10 cellular contexts compared by ENCODE assay signal in the genomic region with DNA sequence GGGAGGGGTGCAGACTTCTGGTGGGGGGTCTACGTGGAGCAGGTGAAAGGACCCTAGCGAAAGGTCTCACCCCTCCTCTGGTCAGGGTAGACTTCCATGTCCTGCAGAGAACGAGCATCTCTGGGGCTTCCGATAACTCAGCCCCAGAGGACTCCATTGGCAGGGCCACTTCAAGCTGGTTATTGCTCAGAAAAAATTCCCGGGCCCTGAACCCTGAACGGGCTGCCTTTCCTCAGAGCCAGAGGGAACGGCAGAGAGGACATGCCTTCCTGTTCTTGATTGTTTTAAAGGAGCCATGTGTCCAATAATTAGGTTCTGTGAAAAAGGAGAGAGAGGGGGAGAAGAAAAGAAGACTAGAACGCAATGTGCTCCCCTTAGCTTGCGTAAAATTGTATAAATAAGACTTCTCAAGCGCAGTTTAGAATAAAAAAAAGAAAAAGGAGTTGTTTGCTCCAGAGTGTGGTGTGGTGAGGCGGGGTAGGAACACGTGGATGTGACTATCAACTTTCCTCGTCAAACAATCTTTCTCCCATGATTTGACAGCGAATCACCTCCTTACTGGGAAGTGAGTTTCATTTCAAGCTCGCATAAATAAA.
A peak's percentile ranks its signal among the peaks of the same experiment; 100 is the strongest.
DNase-seq lines count a peak whose midpoint lies in the region; TF ChIP-seq lines count a peak whose summit lies in the region.
"Had no signal": no experiment of that assay in that cellular context is flagged by ENCODE, and none has a peak within 500 bp of the region (broad histone marks: within the 10 kb centered on the region; RNA-seq: fewer than 3 reads in every experiment).

No MANE protein-coding gene starts in this region.

- H3K27me3 ChIP-seq in OCI-LY3 (ENCODE audit: low read depth, low read length) (peaks cover 6% of the 10 kb centered on the region; the same call in 1 of the 2 replicates), esophagus muscularis mucosa (no peaks in the 10 kb centered on the region)

- H3K79me2 ChIP-seq in OCI-LY3 (ENCODE audit: low read length) = no peaks in the 10 kb centered on the region

- H3K4me1 Mint-ChIP-seq in nephron progenitor cell = peaks cover 15% of the 10 kb centered on the region

- H3K4me3 Mint-ChIP-seq in nephron progenitor cell = no peak overlapping the region

- H3K27me3 Mint-ChIP-seq in nephron progenitor cell (ENCODE audit: low read depth, poor library complexity) = no peaks in the 10 kb centered on the region

- H3K36me3 ChIP-seq in OCI-LY3 (replicated peaks; ENCODE audit: low read depth, low read length) (no peaks in the 10 kb centered on the region), esophagus muscularis mucosa (no peaks in the 10 kb centered on the region)
- H3K36me3 ChIP-seq: neutrophil had no signal

- TF ChIP-seq CTCF in OCI-LY3 (IDR thresholded peaks at IDR 0.05; ENCODE audit: low read depth, low read length) = no peak
- no peak for TF ChIP-seq CTCF in esophagus muscularis mucosa (IDR thresholded peaks at IDR 0.05)
- no peak for TF ChIP-seq CTCF in nephron progenitor cell (IDR thresholded peaks at IDR 0.05)

- no peaks in the 10 kb centered on the region for H4K20me1 ChIP-seq in OCI-LY3 (ENCODE audit: insufficient read depth, low read length)

- no peaks in the 10 kb centered on the region for H3K36me3 Mint-ChIP-seq in nephron progenitor cell (ENCODE audit: low read depth)

- H3K27ac ChIP-seq in OCI-LY3 (ENCODE audit: low read length) (no peak overlapping the region), esophagus muscularis mucosa (replicated peaks in 1 of 4) (peak overlapping the region in 2 of 4 donors; percentile 28 to 50)
- H3K27ac ChIP-seq: neutrophil had no signal

- TF ChIP-seq POLR2A in esophagus muscularis mucosa (IDR thresholded peaks at IDR 0.05; ENCODE audit: low read depth) = no peak

- 55% methylated on average over 15 of the region's 15 CpGs for WGBS in esophagus muscularis mucosa

- intact Hi-C loops in esophagus muscularis mucosa (cut with DNase I) = no loop called here

- H3K4me3 ChIP-seq in OCI-LY3 (ENCODE audit: low read length) = peak overlapping the region; percentile 69
- peak overlapping the region; percentile 10 to 32 (median 23) for H3K4me3 ChIP-seq in esophagus muscularis mucosa

- peak overlapping the region; percentile 31 for H3K27ac Mint-ChIP-seq in nephron progenitor cell

- peak overlapping the region; percentile 24 for H3K9ac ChIP-seq in OCI-LY3 (ENCODE audit: low read length)

- peaks cover 14% of the 10 kb centered on the region for H3K4me1 ChIP-seq in OCI-LY3 (ENCODE audit: low read length)
- peaks cover 4 to 14% (median 13%) of the 10 kb centered on the region in 4 donors for H3K4me1 ChIP-seq in esophagus muscularis mucosa

- TF ChIP-seq EP300 in esophagus muscularis mucosa (IDR thresholded peaks at IDR 0.05) = no peak

- peaks cover 4% of the 10 kb centered on the region for H3K9me3 Mint-ChIP-seq in nephron progenitor cell

- DNase-seq in AG20443 (ENCODE audit: low spot score) (peak; percentile 32), esophagus muscularis mucosa (ENCODE audit: extremely low spot score) (no peak), nephron progenitor cell (no peak), NCI-H446 (lab: John Stamatoyannopoulos, UW) (no peak), NOMO-1 treated with dmso at 0.1 percent for 144 hours (lab: John Stamatoyannopoulos, UW; ENCODE audit: unreplicated experiment) (no peak), T-helper 9 cell (no peak)
- DNase-seq in stimulated activated CD4-positive, alpha-beta T cell treated with anti-CD3 and anti-CD28 coated beads, Interleukin-4, amount 100 ng/mL, for 24 hours = no peak
- DNase-seq: stimulated activated naive CD8-positive, alpha-beta T cell treated with anti-CD3 and anti-CD28 coated beads, Interleukin-15, Interleukin-2, amounts not matched to agents 100 U/mL and 50 U/mL, for 24 hours had no signal

- H3K9me3 ChIP-seq in OCI-LY3 (ENCODE audit: insufficient read depth, low read length) (no peaks in the 10 kb centered on the region), esophagus muscularis mucosa (no peaks in the 10 kb centered on the region)
- H3K9me3 ChIP-seq: neutrophil had no signal

- H2AFZ ChIP-seq in OCI-LY3 (ENCODE audit: low read depth, low read length) = peak overlapping the region; percentile 64

- peak overlapping the region; percentile 78 for H3K4me2 ChIP-seq in OCI-LY3 (ENCODE audit: low read length)
